18 cellular contexts compared by ENCODE assay signal in the genomic region with DNA sequence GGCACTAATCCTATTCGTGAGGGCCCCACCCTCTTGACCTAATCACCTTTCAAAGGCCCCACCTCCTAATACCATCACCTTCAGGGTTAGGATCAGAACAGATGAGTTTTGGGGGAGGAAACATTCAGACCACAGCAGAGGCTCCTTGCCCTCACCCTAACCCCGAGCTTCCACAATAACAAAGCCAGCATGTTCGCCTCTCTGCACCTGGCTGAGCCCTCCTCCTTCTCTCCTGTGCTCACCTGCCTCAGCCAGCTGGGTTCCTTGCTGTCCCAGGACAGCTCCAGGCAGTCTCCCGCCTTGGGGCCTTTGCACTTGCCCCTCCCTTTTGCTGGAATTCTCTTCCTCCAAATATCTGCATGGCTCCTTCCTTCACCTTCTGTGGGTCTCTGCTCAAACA. TPM values are rescaled to one million over a fixed set of nuclear protein-coding genes. Genes with fewer than 3 reads are reported as not detected.
DNase-seq lines count a peak whose midpoint lies in the region; ATAC-seq and TF ChIP-seq lines count a peak whose summit lies in the region.
"Had no signal": no experiment of that assay in that cellular context is flagged by ENCODE, and none has a peak within 500 bp of the region (broad histone marks: within the 10 kb centered on the region; RNA-seq: fewer than 3 reads in every experiment).

No MANE protein-coding gene starts in this region.

- no peak overlapping the region for H3K4me2 ChIP-seq in GM23338
- H3K4me2 ChIP-seq in trophoblast cell (ENCODE audit: low read length) = no peak overlapping the region

- CTCF ChIA-PET in Caco-2 (lab: Charles Lee) = no interaction called here

- no peaks in the 10 kb centered on the region for H3K27me3 Mint-ChIP-seq in Caco-2 (ENCODE audit: insufficient read depth, unreplicated experiment)
- peaks cover 9% of the 10 kb centered on the region for H3K27me3 Mint-ChIP-seq in GM23338 (ENCODE audit: insufficient read depth, low read depth, poor library complexity)
- peaks cover 4% of the 10 kb centered on the region for H3K27me3 Mint-ChIP-seq in dendritic cell treated with granulocyte-macrophage colony-stimulating factor and Interleukin-4, amounts not matched to agents 40 ng/mL and 50 ng/mL, for 4 days

- H3K36me3 ChIP-seq in Caco-2 (ENCODE audit: control insufficient read depth, insufficient read depth, low read length) = no peaks in the 10 kb centered on the region
- H3K36me3 ChIP-seq in GM23338 (ENCODE audit: insufficient read depth) = no peaks in the 10 kb centered on the region; the same call in 1 of the 2 replicates
- peaks cover 0 to 2% of the 10 kb centered on the region in 2 experiments for H3K36me3 ChIP-seq in trophoblast cell (ENCODE audit: control insufficient read depth in 1 of 2, insufficient read depth in 2 of 2, low read length in 2 of 2)
- H3K36me3 ChIP-seq in colonic mucosa = no peaks in the 10 kb centered on the region

- H3K9me3 Mint-ChIP-seq in Caco-2 (ENCODE audit: unreplicated experiment) (peaks cover 3% of the 10 kb centered on the region), GM23338 (peaks cover 27% of the 10 kb centered on the region)
- peaks cover 20% of the 10 kb centered on the region for H3K9me3 Mint-ChIP-seq in dendritic cell treated with granulocyte-macrophage colony-stimulating factor and Interleukin-4, amounts not matched to agents 40 ng/mL and 50 ng/mL, for 4 days

- peaks cover 10% of the 10 kb centered on the region for H3K9me3 ChIP-seq in Caco-2
- H3K9me3 ChIP-seq in trophoblast cell (ENCODE audit: insufficient read depth, low read depth, low read length) = peaks cover 4% of the 10 kb centered on the region
- H3K9me3 ChIP-seq in colonic mucosa = no peaks in the 10 kb centered on the region

- no peaks in the 10 kb centered on the region for H3F3A ChIP-seq in GM23338 (replicated peaks; ENCODE audit: low read depth)

- DNase-seq in Caco-2 (no peak), GM23338 (ENCODE audit: low spot score) (no peak), trophoblast cell (peak; percentile 52 to 76), colonic mucosa (no peak), hippocampal formation (lab: John Stamatoyannopoulos, UW) (no peak)
- no peak for DNase-seq in activated naive CD4-positive, alpha-beta T cell treated with Interleukin-2 at 50 U/mL for 16 hours
- DNase-seq: C1 segment of cervical spinal cord; CD4-positive, CD25-positive, alpha-beta regulatory T cell; CD8-positive, alpha-beta memory T cell; COR-L47; DMS79; GF-D8; HCEC 1CT; IMR-90 had no signal

- H2BK120ac ChIP-seq in trophoblast cell (ENCODE audit: insufficient read depth, low read length, poor library complexity) = no peak overlapping the region

- H3K79me2 ChIP-seq in GM23338 (replicated peaks; ENCODE audit: insufficient read depth) (no peaks in the 10 kb centered on the region), trophoblast cell (ENCODE audit: control insufficient read depth, insufficient read depth, low read length, poor library complexity) (no peaks in the 10 kb centered on the region)

- H3K4me3 ChIP-seq in Caco-2 (ENCODE audit: low read depth, low read length) (no peak overlapping the region), GM23338 (no peak overlapping the region), trophoblast cell (ENCODE audit: low read depth, low read length) (no peak overlapping the region), colonic mucosa (no peak overlapping the region)
- H3K4me3 ChIP-seq: K562 had no signal

- H3K4me1 ChIP-seq in Caco-2 = peaks cover 19% of the 10 kb centered on the region
- no peaks in the 10 kb centered on the region for H3K4me1 ChIP-seq in GM23338 (ENCODE audit: insufficient read depth)
- H3K4me1 ChIP-seq in trophoblast cell (ENCODE audit: control insufficient read depth in 1 of 2, insufficient read depth in 2 of 2, low read length in 2 of 2) = peaks cover 0 to 2% of the 10 kb centered on the region in 2 experiments
- H3K4me1 ChIP-seq in colonic mucosa = no peaks in the 10 kb centered on the region

- TF ChIP-seq CTCF in Caco-2 (IDR thresholded peaks at IDR 0.05; ENCODE audit: insufficient read depth in 1 of 2, low read depth in 1 of 2, low read length in 1 of 2, severe bottlenecking in 1 of 2, unreplicated experiment in 1 of 2) = no peak
- no peak for TF ChIP-seq CTCF in GM23338 (conservative IDR thresholded peaks at IDR 0.05; ENCODE audit: low read depth in 2 of 2)
- no peak for TF ChIP-seq CTCF in colonic mucosa (IDR thresholded peaks at IDR 0.05)

- no peaks in the 10 kb centered on the region for H4K20me1 ChIP-seq in GM23338 (replicated peaks; ENCODE audit: insufficient read depth)

- no CpG with 5 or more reads among the region's 4 CpGs for WGBS in trophoblast cell (ENCODE audit: extremely low coverage, insufficient coverage, insufficient read length)

- H3K9ac ChIP-seq in trophoblast cell (ENCODE audit: low read length) (no peak overlapping the region), colonic mucosa (ENCODE audit: low read depth in 2 of 2, low read length in 2 of 2) (no peak overlapping the region)

- ATAC-seq in GM23338 = peak; percentile 57; the same call in 2 of the 3 replicates
- ATAC-seq: K562 had no signal

- H3K36me3 Mint-ChIP-seq in Caco-2 (ENCODE audit: insufficient read depth, unreplicated experiment) (no peaks in the 10 kb centered on the region), GM23338 (ENCODE audit: low read depth) (peaks cover 18% of the 10 kb centered on the region)
- H3K36me3 Mint-ChIP-seq in dendritic cell treated with granulocyte-macrophage colony-stimulating factor and Interleukin-4, amounts not matched to agents 40 ng/mL and 50 ng/mL, for 4 days (ENCODE audit: low read depth) = no peaks in the 10 kb centered on the region
- H3K36me3 Mint-ChIP-seq: CD4-positive, CD25-positive, alpha-beta regulatory T cell had no signal

- H3K4me1 Mint-ChIP-seq in Caco-2 (ENCODE audit: low read depth, unreplicated experiment) (peaks cover 15% of the 10 kb centered on the region), GM23338 (0 out of 3 replicates have a peak, but pooled peaks cover 2% of the 10 kb centered on the region)
- no peaks in the 10 kb centered on the region for H3K4me1 Mint-ChIP-seq in dendritic cell treated with granulocyte-macrophage colony-stimulating factor and Interleukin-4, amounts not matched to agents 40 ng/mL and 50 ng/mL, for 4 days (ENCODE audit: low read depth)
- H3K4me1 Mint-ChIP-seq: B cell had no signal

- H3K9me2 ChIP-seq in GM23338 (ENCODE audit: insufficient read depth) = no peaks in the 10 kb centered on the region

- H4K91ac ChIP-seq in trophoblast cell (ENCODE audit: low read depth, low read length) = no peak overlapping the region

- H2AFZ ChIP-seq in GM23338 = no peak overlapping the region
- no peak overlapping the region for H2AFZ ChIP-seq in trophoblast cell (ENCODE audit: insufficient read depth, low read length, poor library complexity)

- no peak overlapping the region for H3K18ac ChIP-seq in trophoblast cell (ENCODE audit: low read length)

- peak overlapping the region; percentile 45 for H3K27ac Mint-ChIP-seq in Caco-2 (ENCODE audit: unreplicated experiment)
- no peak overlapping the region for H3K27ac Mint-ChIP-seq in GM23338
- H3K27ac Mint-ChIP-seq in dendritic cell treated with granulocyte-macrophage colony-stimulating factor and Interleukin-4, amounts not matched to agents 40 ng/mL and 50 ng/mL, for 4 days = peak overlapping the region; percentile 1
- H3K27ac Mint-ChIP-seq: B cell; CD4-positive, CD25-positive, alpha-beta regulatory T cell; CD8-positive, alpha-beta memory T cell had no signal

- no peaks in the 10 kb centered on the region for H3K79me1 ChIP-seq in trophoblast cell (ENCODE audit: low read length)

- no peak overlapping the region for H3K23ac ChIP-seq in trophoblast cell (ENCODE audit: low read length)

- POLR2A ChIA-PET in Caco-2 (lab: Charles Lee) = no interaction called here

- H4K12ac ChIP-seq in trophoblast cell (ENCODE audit: low read depth, low read length) = no peak overlapping the region

- no peak overlapping the region for H3K14ac ChIP-seq in trophoblast cell (ENCODE audit: low read length)

- no peak overlapping the region for H2BK5ac ChIP-seq in trophoblast cell (ENCODE audit: low read depth, low read length, poor library complexity)

- no peak overlapping the region for H2BK12ac ChIP-seq in trophoblast cell (ENCODE audit: low read length)

- no peak overlapping the region for H3K4me3 Mint-ChIP-seq in Caco-2 (ENCODE audit: unreplicated experiment)
- H3K4me3 Mint-ChIP-seq in GM23338 = no peak overlapping the region; the same call in 2 of the 3 replicates
- H3K4me3 Mint-ChIP-seq in dendritic cell treated with granulocyte-macrophage colony-stimulating factor and Interleukin-4, amounts not matched to agents 40 ng/mL and 50 ng/mL, for 4 days = no peak overlapping the region
- H3K4me3 Mint-ChIP-seq: B cell; CD8-positive, alpha-beta memory T cell had no signal

- H3K27ac ChIP-seq in GM23338 (ENCODE audit: low read depth) (no peak overlapping the region), trophoblast cell (ENCODE audit: low read depth, low read length) (no peak overlapping the region), colonic mucosa (no peak overlapping the region)
- H3K27ac ChIP-seq: HL-60 had no signal

- intact Hi-C loops in Caco-2 (cut with micrococcal nuclease; ENCODE audit: unreplicated experiment) (no loop called here), colonic mucosa (cut with DNase I) (no loop called here)
- intact Hi-C loops in dendritic cell treated with granulocyte-macrophage colony-stimulating factor and Interleukin-4, amounts not matched to agents 40 ng/mL and 50 ng/mL, for 4 days (cut with micrococcal nuclease) = no loop called here

- H3K27me3 ChIP-seq in Caco-2 (replicated peaks; ENCODE audit: control insufficient read depth, insufficient read depth, low read length) (no peaks in the 10 kb centered on the region), GM23338 (ENCODE audit: insufficient read depth) (no peaks in the 10 kb centered on the region), trophoblast cell (ENCODE audit: insufficient read depth, low read length) (no peaks in the 10 kb centered on the region), colonic mucosa (no peaks in the 10 kb centered on the region)

- H4K8ac ChIP-seq in trophoblast cell (ENCODE audit: low read depth, low read length) = no peak overlapping the region

- H2AK5ac ChIP-seq in trophoblast cell (ENCODE audit: low read length) = no peak overlapping the region

- no TSS peak for BruUV-seq in Caco-2 (replicated peaks; lab: Mats Ljungman, UMichigan)

- H3K4ac ChIP-seq in trophoblast cell (ENCODE audit: low read depth, low read length) = no peak overlapping the region

TF ChIP-seq in GM23338, 12 proteins besides CTCF, POLR2A, EP300 and RAD21:
- TF ChIP-seq POLR2AphosphoS5 (IDR thresholded peaks at IDR 0.05; ENCODE audit: low read depth) = no peak
TF ChIP-seq in GM23338: peak in this region for 0.

RNA-seq across cellular contexts. Expression of a gene that starts 9.7 kb away (rescaled TPM):
- total RNA-seq in Caco-2 (2022) (1,310 and 1,315 TPM in 2 replicates), colonic mucosa (100 to 1,000 TPM; 374 to 847 TPM)
- 855 and 976 TPM in 2 replicates for total RNA-seq in GM23338 (2014; rRNA removed; shearing (Covaris generic))
- polyA plus RNA-seq in GM23338 (2016; fragmentation: Nextera tagmentation; extraction: Ambion mirVana) = 2,114 and 2,289 TPM in 2 replicates
- 542 and 555 TPM in 2 replicates for polyA plus RNA-seq in trophoblast cell (2013)

RNA-seq across cellular contexts. Expression of a gene that starts 23.1 kb away (rescaled TPM):
- total RNA-seq in Caco-2 (2022) = 11.2 and 12.6 TPM in 2 replicates
- total RNA-seq in GM23338 (2014; rRNA removed; shearing (Covaris generic)) = 23.9 and 35.4 TPM in 2 replicates
- polyA plus RNA-seq in GM23338 (2016; fragmentation: Nextera tagmentation; extraction: Ambion mirVana) = 16.4 and 17.7 TPM in 2 replicates
- polyA plus RNA-seq in trophoblast cell (2013) = 14.4 and 15.3 TPM in 2 replicates
- 1 to 10 TPM; 2.1 to 4.8 TPM for total RNA-seq in colonic mucosa

Comparison
In these comparisons a context has a peak if more than half of its experiments do, and no peak if none do; other contexts are left out.
1. DNase-seq: peak in trophoblast cell (2 of 2); none in Caco-2 (0 of 2), GM23338 (single experiment), colonic mucosa (single experiment), hippocampal formation (0 of 2) and activated naive CD4-positive, alpha-beta T cell treated with Interleukin-2 at 50 U/mL for 16 hours (single experiment).